ENCODE assay signal across 1 cellular context in the genomic region with DNA sequence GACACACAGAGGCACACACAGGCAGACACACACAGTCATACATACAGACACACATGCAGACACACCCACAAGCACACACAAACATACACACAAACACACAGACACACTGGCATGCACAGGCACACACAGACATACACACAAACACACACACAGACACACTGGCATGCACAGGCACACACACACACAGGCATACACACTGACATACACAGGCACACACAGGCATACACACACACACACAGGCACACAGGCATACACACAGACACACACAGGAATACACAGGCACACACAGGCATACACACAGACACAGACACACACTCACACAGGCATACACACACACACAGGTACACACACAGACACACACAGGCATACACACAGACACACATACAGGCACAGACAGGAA.
TF ChIP-seq lines count a peak whose summit lies in the region.

No MANE protein-coding gene starts in this region.

TF ChIP-seq in H1, 55 proteins besides CTCF, POLR2A, EP300 and RAD21:
- no peak for TF ChIP-seq CBX5 (IDR thresholded peaks at IDR 0.05; ENCODE audit: low read depth, low read length)
- no peak for TF ChIP-seq SUZ12 (IDR thresholded peaks at IDR 0.05; ENCODE audit: low read length)
- TF ChIP-seq RXRA (IDR thresholded peaks at IDR 0.05; ENCODE audit: insufficient read depth, low read depth, low read length), result no peak
- TF ChIP-seq KDM1A (IDR thresholded peaks at IDR 0.05; ENCODE audit: borderline replicate concordance, low read length), result no peak
- TF ChIP-seq TAF1 (IDR thresholded peaks at IDR 0.05; ENCODE audit: low read depth, low read length), result no peak
- no peak for TF ChIP-seq SP1 (IDR thresholded peaks at IDR 0.05; ENCODE audit: low read depth, low read length)
- no peak for TF ChIP-seq SAP30 (IDR thresholded peaks at IDR 0.05; ENCODE audit: insufficient read depth, insufficient replicate concordance, low read length)
- no peak for TF ChIP-seq BRCA1 (IDR thresholded peaks at IDR 0.05; ENCODE audit: low read depth, low read length)
- TF ChIP-seq CHD1 (IDR thresholded peaks at IDR 0.05; ENCODE audit: low read depth, low read length), result no peak
- no peak for TF ChIP-seq GABPA (IDR thresholded peaks at IDR 0.05; ENCODE audit: borderline replicate concordance, insufficient read depth, low read length)
- no peak for TF ChIP-seq BCL11A (IDR thresholded peaks at IDR 0.05; ENCODE audit: low read depth in 2 of 2, low read length in 2 of 2)
- TF ChIP-seq POU5F1 (IDR thresholded peaks at IDR 0.05; ENCODE audit: low read depth, low read length), result no peak
- TF ChIP-seq, protein P1, sequence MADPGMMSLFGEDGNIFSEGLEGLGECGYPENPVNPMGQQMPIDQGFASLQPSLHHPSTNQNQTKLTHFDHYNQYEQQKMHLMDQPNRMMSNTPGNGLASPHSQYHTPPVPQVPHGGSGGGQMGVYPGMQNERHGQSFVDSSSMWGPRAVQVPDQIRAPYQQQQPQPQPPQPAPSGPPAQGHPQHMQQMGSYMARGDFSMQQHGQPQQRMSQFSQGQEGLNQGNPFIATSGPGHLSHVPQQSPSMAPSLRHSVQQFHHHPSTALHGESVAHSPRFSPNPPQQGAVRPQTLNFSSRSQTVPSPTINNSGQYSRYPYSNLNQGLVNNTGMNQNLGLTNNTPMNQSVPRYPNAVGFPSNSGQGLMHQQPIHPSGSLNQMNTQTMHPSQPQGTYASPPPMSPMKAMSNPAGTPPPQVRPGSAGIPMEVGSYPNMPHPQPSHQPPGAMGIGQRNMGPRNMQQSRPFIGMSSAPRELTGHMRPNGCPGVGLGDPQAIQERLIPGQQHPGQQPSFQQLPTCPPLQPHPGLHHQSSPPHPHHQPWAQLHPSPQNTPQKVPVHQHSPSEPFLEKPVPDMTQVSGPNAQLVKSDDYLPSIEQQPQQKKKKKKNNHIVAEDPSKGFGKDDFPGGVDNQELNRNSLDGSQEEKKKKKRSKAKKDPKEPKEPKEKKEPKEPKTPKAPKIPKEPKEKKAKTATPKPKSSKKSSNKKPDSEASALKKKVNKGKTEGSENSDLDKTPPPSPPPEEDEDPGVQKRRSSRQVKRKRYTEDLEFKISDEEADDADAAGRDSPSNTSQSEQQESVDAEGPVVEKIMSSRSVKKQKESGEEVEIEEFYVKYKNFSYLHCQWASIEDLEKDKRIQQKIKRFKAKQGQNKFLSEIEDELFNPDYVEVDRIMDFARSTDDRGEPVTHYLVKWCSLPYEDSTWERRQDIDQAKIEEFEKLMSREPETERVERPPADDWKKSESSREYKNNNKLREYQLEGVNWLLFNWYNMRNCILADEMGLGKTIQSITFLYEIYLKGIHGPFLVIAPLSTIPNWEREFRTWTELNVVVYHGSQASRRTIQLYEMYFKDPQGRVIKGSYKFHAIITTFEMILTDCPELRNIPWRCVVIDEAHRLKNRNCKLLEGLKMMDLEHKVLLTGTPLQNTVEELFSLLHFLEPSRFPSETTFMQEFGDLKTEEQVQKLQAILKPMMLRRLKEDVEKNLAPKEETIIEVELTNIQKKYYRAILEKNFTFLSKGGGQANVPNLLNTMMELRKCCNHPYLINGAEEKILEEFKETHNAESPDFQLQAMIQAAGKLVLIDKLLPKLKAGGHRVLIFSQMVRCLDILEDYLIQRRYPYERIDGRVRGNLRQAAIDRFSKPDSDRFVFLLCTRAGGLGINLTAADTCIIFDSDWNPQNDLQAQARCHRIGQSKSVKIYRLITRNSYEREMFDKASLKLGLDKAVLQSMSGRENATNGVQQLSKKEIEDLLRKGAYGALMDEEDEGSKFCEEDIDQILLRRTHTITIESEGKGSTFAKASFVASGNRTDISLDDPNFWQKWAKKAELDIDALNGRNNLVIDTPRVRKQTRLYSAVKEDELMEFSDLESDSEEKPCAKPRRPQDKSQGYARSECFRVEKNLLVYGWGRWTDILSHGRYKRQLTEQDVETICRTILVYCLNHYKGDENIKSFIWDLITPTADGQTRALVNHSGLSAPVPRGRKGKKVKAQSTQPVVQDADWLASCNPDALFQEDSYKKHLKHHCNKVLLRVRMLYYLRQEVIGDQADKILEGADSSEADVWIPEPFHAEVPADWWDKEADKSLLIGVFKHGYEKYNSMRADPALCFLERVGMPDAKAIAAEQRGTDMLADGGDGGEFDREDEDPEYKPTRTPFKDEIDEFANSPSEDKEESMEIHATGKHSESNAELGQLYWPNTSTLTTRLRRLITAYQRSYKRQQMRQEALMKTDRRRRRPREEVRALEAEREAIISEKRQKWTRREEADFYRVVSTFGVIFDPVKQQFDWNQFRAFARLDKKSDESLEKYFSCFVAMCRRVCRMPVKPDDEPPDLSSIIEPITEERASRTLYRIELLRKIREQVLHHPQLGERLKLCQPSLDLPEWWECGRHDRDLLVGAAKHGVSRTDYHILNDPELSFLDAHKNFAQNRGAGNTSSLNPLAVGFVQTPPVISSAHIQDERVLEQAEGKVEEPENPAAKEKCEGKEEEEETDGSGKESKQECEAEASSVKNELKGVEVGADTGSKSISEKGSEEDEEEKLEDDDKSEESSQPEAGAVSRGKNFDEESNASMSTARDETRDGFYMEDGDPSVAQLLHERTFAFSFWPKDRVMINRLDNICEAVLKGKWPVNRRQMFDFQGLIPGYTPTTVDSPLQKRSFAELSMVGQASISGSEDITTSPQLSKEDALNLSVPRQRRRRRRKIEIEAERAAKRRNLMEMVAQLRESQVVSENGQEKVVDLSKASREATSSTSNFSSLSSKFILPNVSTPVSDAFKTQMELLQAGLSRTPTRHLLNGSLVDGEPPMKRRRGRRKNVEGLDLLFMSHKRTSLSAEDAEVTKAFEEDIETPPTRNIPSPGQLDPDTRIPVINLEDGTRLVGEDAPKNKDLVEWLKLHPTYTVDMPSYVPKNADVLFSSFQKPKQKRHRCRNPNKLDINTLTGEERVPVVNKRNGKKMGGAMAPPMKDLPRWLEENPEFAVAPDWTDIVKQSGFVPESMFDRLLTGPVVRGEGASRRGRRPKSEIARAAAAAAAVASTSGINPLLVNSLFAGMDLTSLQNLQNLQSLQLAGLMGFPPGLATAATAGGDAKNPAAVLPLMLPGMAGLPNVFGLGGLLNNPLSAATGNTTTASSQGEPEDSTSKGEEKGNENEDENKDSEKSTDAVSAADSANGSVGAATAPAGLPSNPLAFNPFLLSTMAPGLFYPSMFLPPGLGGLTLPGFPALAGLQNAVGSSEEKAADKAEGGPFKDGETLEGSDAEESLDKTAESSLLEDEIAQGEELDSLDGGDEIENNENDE (IDR thresholded peaks at IDR 0.05; ENCODE audit: insufficient replicate concordance, low read length), result no peak
- no peak for TF ChIP-seq JUN (IDR thresholded peaks at IDR 0.05; ENCODE audit: low read depth, low read length)
- no peak for TF ChIP-seq CEBPB (IDR thresholded peaks at IDR 0.05; ENCODE audit: low read depth, low read length)
- no peak for TF ChIP-seq ZNF274 (IDR thresholded peaks at IDR 0.05; ENCODE audit: borderline replicate concordance, extremely low read depth, low read length)
